Comparison of ENCODE assay signal across 13 cellular contexts in genomic region chr1:93679546-93679945, GRCh38.
DNase-seq lines count a peak whose midpoint lies in the region; ATAC-seq and TF ChIP-seq lines count a peak whose summit lies in the region.
"Had no signal": no experiment of that assay in that cellular context is flagged by ENCODE, and none has a peak within 500 bp of the region (broad histone marks: within the 10 kb centered on the region; RNA-seq: fewer than 3 reads in every experiment).

No MANE protein-coding gene starts in this region.

- H3K4me1 ChIP-seq in HEK293 (ENCODE audit: control insufficient read depth, insufficient read depth, low read length), result peaks cover 22% of the 10 kb centered on the region

- CTCF ChIA-PET in HEK293 (lab: Yijun Ruan, JAX), result interaction anchor here (1.3 to 3.1 kb wide), 3 partner anchors 8 to 134 kb away, joined by 5 to 18 read pairs (median 6); no protein-coding TSS in a partner anchor

- H3K27ac Mint-ChIP-seq in stimulated activated memory B cell treated with anti-CD40 and anti-IgM and Interleukin-4, amounts not matched to agents 10 μg/mL and 1 μg/mL and 100 μg/mL, for 72 hours, result peak overlapping the region; percentile 87
- H3K27ac Mint-ChIP-seq: activated naive CD4-positive, alpha-beta T cell treated with anti-CD3 and anti-CD28 coated beads, Interleukin-2, amount 10 ng/mL, durations not matched to agents 7 days and 5 days; effector memory CD8-positive, alpha-beta T cell had no signal

- peak overlapping the region; percentile 96 for H3K4me3 Mint-ChIP-seq in stimulated activated memory B cell treated with anti-CD40 and anti-IgM and Interleukin-4, amounts not matched to agents 10 μg/mL and 1 μg/mL and 100 μg/mL, for 72 hours
- H3K4me3 Mint-ChIP-seq: activated naive CD4-positive, alpha-beta T cell treated with anti-CD3 and anti-CD28 coated beads, Interleukin-2, amount 10 ng/mL, durations not matched to agents 7 days and 5 days; effector memory CD8-positive, alpha-beta T cell had no signal

- no peaks in the 10 kb centered on the region for H3K9me3 ChIP-seq in HEK293 (ENCODE audit: control insufficient read depth, insufficient read depth, low read depth, low read length)

- peaks cover 0 to 2% of the 10 kb centered on the region in 2 experiments; a peak in 1 of 3 replicates for H3K36me3 ChIP-seq in HEK293 (ENCODE audit: control insufficient read depth in 2 of 2, insufficient read depth in 1 of 2, low read length in 2 of 2)

- peak; percentile 67 for DNase-seq in amniotic epithelial cell (ENCODE audit: low read depth)
- DNase-seq in iris pigment epithelial cell (ENCODE audit: low read depth), result peak; percentile 53
- DNase-seq in D341Med (ENCODE audit: low spot score), result no peak
- no peak for DNase-seq in NCI-H146 treated with DMSO at 0.1 percent for 48 hours (lab: John Stamatoyannopoulos, UW; ENCODE audit: unreplicated experiment)
- DNase-seq in activated CD8-positive, alpha-beta memory T cell treated with anti-CD3 and anti-CD28 coated beads, Interleukin-2, amount 50 U/mL, for 48 hours, result no peak
- DNase-seq: activated CD4-positive, alpha-beta T cell treated with anti-CD3 and anti-CD28 coated beads, Interleukin-2, amount 50 U/mL, for 1 hour; activated naive CD4-positive, alpha-beta T cell treated with anti-CD3 and anti-CD28 coated beads, Interleukin-2, amount 10 ng/mL, durations not matched to agents 7 days and 5 days; DND-41; effector memory CD8-positive, alpha-beta T cell; SIG-M5 had no signal

- no peak for ATAC-seq in stimulated activated memory B cell treated with anti-CD40 and anti-IgM and Interleukin-4, amounts not matched to agents 10 μg/mL and 1 μg/mL and 100 μg/mL, for 72 hours
- ATAC-seq in HG03039 (IDR thresholded peaks at IDR 0.05; ENCODE audit: unreplicated experiment), result no peak
- ATAC-seq: effector memory CD8-positive, alpha-beta T cell had no signal

- H3K27me3 Mint-ChIP-seq in stimulated activated memory B cell treated with anti-CD40 and anti-IgM and Interleukin-4, amounts not matched to agents 10 μg/mL and 1 μg/mL and 100 μg/mL, for 72 hours, result no peaks in the 10 kb centered on the region

- peaks cover 33% of the 10 kb centered on the region for H3K36me3 Mint-ChIP-seq in stimulated activated memory B cell treated with anti-CD40 and anti-IgM and Interleukin-4, amounts not matched to agents 10 μg/mL and 1 μg/mL and 100 μg/mL, for 72 hours
- H3K36me3 Mint-ChIP-seq: activated naive CD4-positive, alpha-beta T cell treated with anti-CD3 and anti-CD28 coated beads, Interleukin-2, amount 10 ng/mL, durations not matched to agents 7 days and 5 days had no signal

- no peaks in the 10 kb centered on the region for H3K9me3 Mint-ChIP-seq in stimulated activated memory B cell treated with anti-CD40 and anti-IgM and Interleukin-4, amounts not matched to agents 10 μg/mL and 1 μg/mL and 100 μg/mL, for 72 hours
- H3K9me3 Mint-ChIP-seq: activated naive CD4-positive, alpha-beta T cell treated with anti-CD3 and anti-CD28 coated beads, Interleukin-2, amount 10 ng/mL, durations not matched to agents 7 days and 5 days; effector memory CD8-positive, alpha-beta T cell had no signal

- no peak for TF ChIP-seq CTCF in HEK293 (tag by site-specific recombination; IDR thresholded peaks at IDR 0.05)

- peaks cover 55% of the 10 kb centered on the region for H3K4me1 Mint-ChIP-seq in stimulated activated memory B cell treated with anti-CD40 and anti-IgM and Interleukin-4, amounts not matched to agents 10 μg/mL and 1 μg/mL and 100 μg/mL, for 72 hours

- H3K4me3 ChIP-seq in HEK293 (ENCODE audit: low read depth, low read length), result no peak overlapping the region

- H3K27ac ChIP-seq in HEK293 (ENCODE audit: extremely low read depth, low read depth, low read length), result peak overlapping the region; percentile 73

- POLR2A ChIA-PET in HEK293 (lab: Yijun Ruan, JAX), result no interaction called here

TF ChIP-seq in HEK293, 187 proteins besides CTCF, POLR2A, EP300 and RAD21:
- TF ChIP-seq ZNF449 (tag by site-specific recombination; IDR thresholded peaks at IDR 0.05), result 0 out of 2 replicates have a peak, but pooled peaks have one; percentile 26
- TF ChIP-seq RBAK (tag by site-specific recombination; IDR thresholded peaks at IDR 0.05), result no peak
- TF ChIP-seq, protein P1, sequence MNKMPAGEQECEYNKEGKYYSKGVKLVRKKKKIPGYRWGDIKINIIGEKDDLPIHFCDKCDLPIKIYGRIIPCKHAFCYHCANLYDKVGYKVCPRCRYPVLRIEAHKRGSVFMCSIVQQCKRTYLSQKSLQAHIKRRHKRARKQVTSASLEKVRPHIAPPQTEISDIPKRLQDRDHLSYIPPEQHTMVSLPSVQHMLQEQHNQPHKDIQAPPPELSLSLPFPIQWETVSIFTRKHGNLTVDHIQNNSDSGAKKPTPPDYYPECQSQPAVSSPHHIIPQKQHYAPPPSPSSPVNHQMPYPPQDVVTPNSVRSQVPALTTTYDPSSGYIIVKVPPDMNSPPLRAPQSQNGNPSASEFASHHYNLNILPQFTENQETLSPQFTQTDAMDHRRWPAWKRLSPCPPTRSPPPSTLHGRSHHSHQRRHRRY (tag by site-specific recombination; IDR thresholded peaks at IDR 0.05), result no peak
- no peak for TF ChIP-seq ZNF391 (tag by site-specific recombination; IDR thresholded peaks at IDR 0.05; ENCODE audit: borderline replicate concordance, low read depth)
- TF ChIP-seq ZNF174 (tag by site-specific recombination; IDR thresholded peaks at IDR 0.05), result no peak
- TF ChIP-seq ZBTB17 (tag by site-specific recombination; IDR thresholded peaks at IDR 0.05), result no peak
- TF ChIP-seq, protein P2, sequence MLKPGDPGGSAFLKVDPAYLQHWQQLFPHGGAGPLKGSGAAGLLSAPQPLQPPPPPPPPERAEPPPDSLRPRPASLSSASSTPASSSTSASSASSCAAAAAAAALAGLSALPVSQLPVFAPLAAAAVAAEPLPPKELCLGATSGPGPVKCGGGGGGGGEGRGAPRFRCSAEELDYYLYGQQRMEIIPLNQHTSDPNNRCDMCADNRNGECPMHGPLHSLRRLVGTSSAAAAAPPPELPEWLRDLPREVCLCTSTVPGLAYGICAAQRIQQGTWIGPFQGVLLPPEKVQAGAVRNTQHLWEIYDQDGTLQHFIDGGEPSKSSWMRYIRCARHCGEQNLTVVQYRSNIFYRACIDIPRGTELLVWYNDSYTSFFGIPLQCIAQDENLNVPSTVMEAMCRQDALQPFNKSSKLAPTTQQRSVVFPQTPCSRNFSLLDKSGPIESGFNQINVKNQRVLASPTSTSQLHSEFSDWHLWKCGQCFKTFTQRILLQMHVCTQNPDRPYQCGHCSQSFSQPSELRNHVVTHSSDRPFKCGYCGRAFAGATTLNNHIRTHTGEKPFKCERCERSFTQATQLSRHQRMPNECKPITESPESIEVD (tag by site-specific recombination; IDR thresholded peaks at IDR 0.05), result 0 out of 2 replicates have a peak, but pooled peaks have one; percentile 40
- TF ChIP-seq ZNF138 (tag by site-specific recombination; IDR thresholded peaks at IDR 0.05; ENCODE audit: borderline replicate concordance), result no peak
- no peak for TF ChIP-seq GLIS1 (tag by site-specific recombination; IDR thresholded peaks at IDR 0.05)
- no peak for TF ChIP-seq SCRT1 (tag by site-specific recombination; IDR thresholded peaks at IDR 0.05; ENCODE audit: borderline replicate concordance)
- TF ChIP-seq KLF8 (tag by site-specific recombination; IDR thresholded peaks at IDR 0.05), result no peak
- no peak for TF ChIP-seq PRDM1 (tag by site-specific recombination; IDR thresholded peaks at IDR 0.05)
- no peak for TF ChIP-seq ZNF48 (tag by site-specific recombination; IDR thresholded peaks at IDR 0.05)

Comparison
In these comparisons a context has a peak if more than half of its experiments do, and no peak if none do; other contexts are left out.
1. DNase-seq: peak in amniotic epithelial cell (single experiment) and iris pigment epithelial cell (single experiment); none in D341Med (single experiment), NCI-H146 treated with DMSO at 0.1 percent for 48 hours (single experiment) and activated CD8-positive, alpha-beta memory T cell treated with anti-CD3 and anti-CD28 coated beads, Interleukin-2, amount 50 U/mL, for 48 hours (single experiment).